1 cellular context compared by ENCODE assay signal in genomic region chr5:102295534-102296228, GRCh38.
TF ChIP-seq lines count a peak whose summit lies in the region.

No MANE protein-coding gene starts in this region.

TF ChIP-seq in GM12878, 131 proteins besides CTCF, POLR2A, EP300 and RAD21 (continued from another document):
- TF ChIP-seq PBX3 (IDR thresholded peaks at IDR 0.05; ENCODE audit: insufficient replicate concordance, low read depth, low read length) (no peak), RELA (IDR thresholded peaks at IDR 0.05; ENCODE audit: borderline replicate concordance, partially characterized antibody) (no peak)
TF ChIP-seq in GM12878: peak in this region for 0.
